ENCODE assay signal across 11 cellular contexts in genomic region chr18:23629444-23629946, GRCh38. TPM values are rescaled to one million over a fixed set of nuclear protein-coding genes. Genes with fewer than 3 reads are reported as not detected.
DNase-seq lines count a peak whose midpoint lies in the region; ATAC-seq and TF ChIP-seq lines count a peak whose summit lies in the region.
"Had no signal": no experiment of that assay in that cellular context is flagged by ENCODE, and none has a peak within 500 bp of the region (broad histone marks: within the 10 kb centered on the region; RNA-seq: fewer than 3 reads in every experiment).

No MANE protein-coding gene starts in this region.

- TF ChIP-seq CTCF in omental fat pad (IDR thresholded peaks at IDR 0.05) = no peak

- no peak overlapping the region for H3K4ac ChIP-seq in mesenchymal stem cell (ENCODE audit: low read depth in 1 of 2, low read length in 2 of 2)
- H3K4ac ChIP-seq in mesendoderm (ENCODE audit: low read depth, low read length) = no peak overlapping the region

- H3K18ac ChIP-seq in mesenchymal stem cell (ENCODE audit: low read depth in 1 of 2, low read length in 2 of 2) (peak overlapping the region in 1 of 2 experiments; percentile 30), mesendoderm (ENCODE audit: low read length) (no peak overlapping the region)

- no peak overlapping the region for H2BK120ac ChIP-seq in mesenchymal stem cell (ENCODE audit: low read depth, low read length)
- no peak overlapping the region for H2BK120ac ChIP-seq in mesendoderm (ENCODE audit: low read depth, low read length)

- no peaks in the 10 kb centered on the region for H3K9me3 ChIP-seq in mesenchymal stem cell (ENCODE audit: control insufficient read depth, low read length)

- H4K8ac ChIP-seq in mesenchymal stem cell (ENCODE audit: low read length) = no peak overlapping the region
- no peak overlapping the region for H4K8ac ChIP-seq in mesendoderm (ENCODE audit: low read depth, low read length)

- H2AK5ac ChIP-seq in mesenchymal stem cell (ENCODE audit: low read length, severe bottlenecking) (peak overlapping the region; percentile 79), mesendoderm (ENCODE audit: low read length) (no peak overlapping the region)

- no peak overlapping the region for H4K91ac ChIP-seq in mesenchymal stem cell (ENCODE audit: low read length)

- H2BK15ac ChIP-seq in mesenchymal stem cell (ENCODE audit: low read depth, poor library complexity, severe bottlenecking) = no peak overlapping the region
- H2BK15ac ChIP-seq in mesendoderm (replicated peaks; ENCODE audit: low read depth) = no peak overlapping the region

- H3K4me3 ChIP-seq in mesenchymal stem cell (ENCODE audit: insufficient read depth in 1 of 2, low read depth in 1 of 2, low read length in 2 of 2) = no peak overlapping the region
- no peak overlapping the region for H3K4me3 ChIP-seq in mesendoderm (ENCODE audit: low read length)
- H3K4me3 ChIP-seq: cardiac muscle cell had no signal

- peaks cover 0 to 40% of the 10 kb centered on the region in 2 experiments for H3K36me3 ChIP-seq in mesenchymal stem cell (ENCODE audit: control insufficient read depth in 1 of 2, insufficient read depth in 2 of 2, low read depth in 1 of 2, low read length in 2 of 2)
- H3K36me3 ChIP-seq in mesendoderm (ENCODE audit: control insufficient read depth, insufficient read depth, low read length) = no peaks in the 10 kb centered on the region
- H3K36me3 ChIP-seq: cardiac muscle cell had no signal

- DNase-seq in NCI-H2029 (lab: John Stamatoyannopoulos, UW) (peak; percentile 80), mesenchymal stem cell (no peak), omental fat pad (ENCODE audit: low spot score) (no peak), NCI-H1436 treated with DMSO at 0.1 percent for 48 hours (lab: John Stamatoyannopoulos, UW) (no peak), mesendoderm (no peak)
- DNase-seq in activated T-cell treated with anti-CD3 and anti-CD28 coated beads, Interleukin-2, amount 50 U/mL, for 1 hour = no peak
- DNase-seq: activated B cell treated with CpG ODN at 0.5 μM for 24 hours, NCI-H2081 had no signal

- peaks cover 13% of the 10 kb centered on the region for H3K4me1 ChIP-seq in mesenchymal stem cell (ENCODE audit: control insufficient read depth, insufficient read depth, low read depth, low read length)
- no peaks in the 10 kb centered on the region for H3K4me1 ChIP-seq in mesendoderm (ENCODE audit: control insufficient read depth, low read depth, low read length)

- no peak overlapping the region for H3K14ac ChIP-seq in mesenchymal stem cell (ENCODE audit: low read length in 2 of 2)

- H3K56ac ChIP-seq in mesendoderm (ENCODE audit: low read length) = no peak overlapping the region

- WGBS in mesenchymal stem cell = 91% methylated on average over 4 of the region's 4 CpGs
- WGBS in mesendoderm (ENCODE audit: extremely low coverage, insufficient coverage, low lambda C conversion rate) = no CpG with 5 or more reads among the region's 4 CpGs

- H3K23ac ChIP-seq in mesenchymal stem cell (ENCODE audit: low read length in 2 of 2) = no peak overlapping the region
- H3K23ac ChIP-seq in mesendoderm (ENCODE audit: low read length) = no peak overlapping the region

- H3K9ac ChIP-seq in mesenchymal stem cell (ENCODE audit: low read length) = no peak overlapping the region
- no peak overlapping the region for H3K9ac ChIP-seq in mesendoderm (ENCODE audit: low read length)

- no peaks in the 10 kb centered on the region for H3K79me2 ChIP-seq in mesendoderm (ENCODE audit: control insufficient read depth, insufficient read depth, low read length)

- H3K4me2 ChIP-seq in mesenchymal stem cell (ENCODE audit: low read length, poor library complexity, severe bottlenecking) = peak overlapping the region; percentile 27
- H3K4me2 ChIP-seq in mesendoderm (ENCODE audit: low read length) = no peak overlapping the region

- H2BK12ac ChIP-seq in mesenchymal stem cell (ENCODE audit: low read length in 2 of 2) = no peak overlapping the region

- H2AFZ ChIP-seq in mesenchymal stem cell (ENCODE audit: low read depth, low read length) = no peak overlapping the region

- no peaks in the 10 kb centered on the region for H3K27me3 ChIP-seq in mesenchymal stem cell (ENCODE audit: control insufficient read depth in 1 of 2, insufficient read depth in 1 of 2, low read length in 2 of 2)
- no peaks in the 10 kb centered on the region for H3K27me3 ChIP-seq in mesendoderm (ENCODE audit: insufficient read depth, low read length, poor library complexity)
- H3K27me3 ChIP-seq: cardiac muscle cell had no signal

- ATAC-seq in GM18870 (IDR thresholded peaks at IDR 0.05; ENCODE audit: unreplicated experiment) (peak; percentile 95), HG02642 (IDR thresholded peaks at IDR 0.05; ENCODE audit: poor library complexity, unreplicated experiment) (peak; percentile 72), omental fat pad (ENCODE audit: low FRiP score) (no peak)

- H2BK5ac ChIP-seq in mesenchymal stem cell (ENCODE audit: low read depth, low read length, poor library complexity, severe bottlenecking) (no peak overlapping the region), mesendoderm (ENCODE audit: low read length) (no peak overlapping the region)

- H3K27ac ChIP-seq in mesenchymal stem cell (ENCODE audit: low read length, poor library complexity, severe bottlenecking) = peak overlapping the region; percentile 73
- no peak overlapping the region for H3K27ac ChIP-seq in mesendoderm (ENCODE audit: low read depth, low read length)
- H3K27ac ChIP-seq: cardiac muscle cell had no signal

- no peaks in the 10 kb centered on the region for H3K79me1 ChIP-seq in mesenchymal stem cell (replicated peaks; ENCODE audit: low read length, poor library complexity, severe bottlenecking)
- H3K79me1 ChIP-seq in mesendoderm (ENCODE audit: low read length) = no peaks in the 10 kb centered on the region

- no peak overlapping the region for H4K5ac ChIP-seq in mesendoderm (ENCODE audit: low read length)

RNA-seq across cellular contexts. Expression of gene ANKRD29, which starts 33.2 kb away (rescaled TPM):
- 0.11 TPM for polyA plus RNA-seq in mesenchymal stem cell (2013, experiment 1 of 2)
- polyA plus RNA-seq in mesenchymal stem cell (2013, experiment 2 of 2) = 0.07 TPM
- total RNA-seq in omental fat pad = 10 to 100 TPM in 2 of 4 donors, 1 to 10 TPM in 2; 8.1 to 51.9 (median 15.3) TPM
- 1.3 TPM for polyA plus RNA-seq in mesendoderm (2013, experiment 1 of 2)
- 1.5 TPM for polyA plus RNA-seq in mesendoderm (2013, experiment 2 of 2)
- total RNA-seq: activated B cell treated with CpG ODN at 0.5 μM for 24 hours had no signal

RNA-seq across cellular contexts. Expression of gene NPC1, which starts 43.2 kb away (rescaled TPM):
- 65.6 TPM for polyA plus RNA-seq in mesenchymal stem cell (2013, experiment 1 of 2)
- 62.1 TPM for polyA plus RNA-seq in mesenchymal stem cell (2013, experiment 2 of 2)
- total RNA-seq in omental fat pad = 100 to 1,000 TPM in 1 of 4 donors, 10 to 100 TPM in 3; 49.3 to 116 (median 54.7) TPM
- polyA plus RNA-seq in mesendoderm (2013, experiment 1 of 2) = 30.5 TPM
- 29.1 TPM for polyA plus RNA-seq in mesendoderm (2013, experiment 2 of 2)

RNA-seq across cellular contexts. Expression of gene LAMA3, which starts 59.8 kb away (rescaled TPM):
- 0.23 TPM for polyA plus RNA-seq in mesenchymal stem cell (2013, experiment 1 of 2)
- polyA plus RNA-seq in mesenchymal stem cell (2013, experiment 2 of 2) = 0.15 TPM
- total RNA-seq in omental fat pad = 10 to 100 TPM; 16.9 to 57.5 (median 48.3) TPM
- polyA plus RNA-seq in mesendoderm (2013, experiment 1 of 2) = 0.70 TPM
- polyA plus RNA-seq in mesendoderm (2013, experiment 2 of 2) = 0.76 TPM
- total RNA-seq: activated B cell treated with CpG ODN at 0.5 μM for 24 hours had no signal
- polyA plus RNA-seq: cardiac muscle cell had no signal
